Comparison of ENCODE assay signal across 6 cellular contexts in genomic region chr9:122930541-122930932, GRCh38. TPM values are rescaled to one million over a fixed set of nuclear protein-coding genes. Genes with fewer than 3 reads are reported as not detected.
DNase-seq lines count a peak whose midpoint lies in the region; ATAC-seq, FAIRE-seq and TF ChIP-seq lines count a peak whose summit lies in the region.

No MANE protein-coding gene starts in this region.

- H2AFZ ChIP-seq in OCI-LY3 (ENCODE audit: low read depth, low read length) (no peak overlapping the region), keratinocyte (ENCODE audit: control insufficient read depth, low read length) (peak overlapping the region; percentile 82)

- no peak for TF ChIP-seq EP300 in A549 (IDR thresholded peaks at IDR 0.05)

- TF ChIP-seq POLR2A in A549 (IDR thresholded peaks at IDR 0.05; ENCODE audit: low read length): no peak
- TF ChIP-seq POLR2A in erythroblast (IDR thresholded peaks at IDR 0.05; ENCODE audit: low read length): no peak

- H3K79me2 ChIP-seq in OCI-LY3 (ENCODE audit: low read length) (peaks cover 80% of the 10 kb centered on the region), keratinocyte (ENCODE audit: control insufficient read depth, insufficient read depth, low read length) (peaks cover 69% of the 10 kb centered on the region)

- H3K36me3 ChIP-seq in OCI-LY3 (replicated peaks; ENCODE audit: low read depth, low read length) (peaks cover 6% of the 10 kb centered on the region), keratinocyte (ENCODE audit: control insufficient read depth in 2 of 2, extremely low read depth in 1 of 2, insufficient read depth in 2 of 2, low read length in 2 of 2) (no peaks in the 10 kb centered on the region)

- H3K4me3 ChIP-seq in A549: peak overlapping the region; percentile 81
- peak overlapping the region; percentile 94 for H3K4me3 ChIP-seq in OCI-LY3 (ENCODE audit: low read length)
- H3K4me3 ChIP-seq in keratinocyte (ENCODE audit: control insufficient read depth in 2 of 3, extremely low read depth in 1 of 3, insufficient read depth in 2 of 3, low read depth in 1 of 3, low read length in 3 of 3): peak overlapping the region; percentile 96 to 99 (median 96)

- no peak for ATAC-seq in A549
- ATAC-seq in HG03280 (IDR thresholded peaks at IDR 0.05; ENCODE audit: unreplicated experiment): no peak
- no peak for ATAC-seq in HG03045 (IDR thresholded peaks at IDR 0.05; ENCODE audit: unreplicated experiment)

- H3K9me1 ChIP-seq in keratinocyte (ENCODE audit: control insufficient read depth, extremely low read depth, insufficient read depth, low read length): no peaks in the 10 kb centered on the region

- H4K20me1 ChIP-seq in OCI-LY3 (ENCODE audit: insufficient read depth, low read length): no peaks in the 10 kb centered on the region
- H4K20me1 ChIP-seq in keratinocyte (ENCODE audit: control insufficient read depth, extremely low read depth, insufficient read depth, low read length): no peaks in the 10 kb centered on the region

- TF ChIP-seq RAD21 in A549 (conservative IDR thresholded peaks at IDR 0.05 in 1 of 2, IDR thresholded peaks at IDR 0.05 in 1 of 2): no peak

- dilution Hi-C loops in keratinocyte (cut with MboI; ENCODE audit: extremely low pct_ligation_motif_present, low sequenced_read_pairs): no loop called here

- no peaks in the 10 kb centered on the region for H3K27me3 ChIP-seq in OCI-LY3 (ENCODE audit: low read depth, low read length)
- no peaks in the 10 kb centered on the region for H3K27me3 ChIP-seq in keratinocyte (ENCODE audit: control insufficient read depth, extremely low read depth, insufficient read depth, low read length)

- H3K9me3 ChIP-seq in A549 (no peaks in the 10 kb centered on the region), OCI-LY3 (ENCODE audit: insufficient read depth, low read length) (no peaks in the 10 kb centered on the region; the same call in 1 of the 2 replicates), keratinocyte (ENCODE audit: control insufficient read depth, low read depth, low read length) (no peaks in the 10 kb centered on the region)

- FAIRE-seq in A549 (lab: Jason Lieb, UNC) (no peak), keratinocyte (lab: Jason Lieb, UNC) (no peak)

- DNase-seq in A549 (ENCODE audit: low read depth in 1 of 2, low spot score in 1 of 2) (no peak), keratinocyte (ENCODE audit: low read depth, low spot score) (no peak), erythroblast (lab: John Stamatoyannopoulos, UW) (no peak)

- peak overlapping the region; percentile 87 for H3K9ac ChIP-seq in OCI-LY3 (ENCODE audit: low read length)
- H3K9ac ChIP-seq in keratinocyte (ENCODE audit: control insufficient read depth, extremely low read depth, insufficient read depth, low read length): peak overlapping the region; percentile 84

- 68% methylated on average over 4 of the region's 4 CpGs for WGBS in A549 (ENCODE audit: missing lambda C conversion rate)

- POLR2A ChIA-PET in A549 (lab: Yijun Ruan, JAX): interaction anchor here (1.3 to 1.6 kb wide), 3 partner anchors 10 to 26 kb away, joined by 5 to 6 read pairs (median 5); partner anchors contain the start of genes RABGAP1 and RC3H2

- H3K27ac ChIP-seq in A549 (peak overlapping the region; percentile 88 to 96), OCI-LY3 (ENCODE audit: low read length) (peak overlapping the region; percentile 82; the same call in 1 of the 2 replicates), keratinocyte (ENCODE audit: control insufficient read depth, insufficient read depth, low read length) (peak overlapping the region; percentile 80)

- CTCF ChIA-PET in A549 (lab: Yijun Ruan, JAX): interaction anchor here (1.0 to 1.2 kb wide), 3 partner anchors 10 to 57 kb away, joined by 3 to 4 read pairs (median 3); partner anchors contain the start of gene RABGAP1

- peak overlapping the region; percentile 94 for H3K4me2 ChIP-seq in A549
- H3K4me2 ChIP-seq in OCI-LY3 (ENCODE audit: low read length): peak overlapping the region; percentile 76
- peak overlapping the region; percentile 86 for H3K4me2 ChIP-seq in keratinocyte (ENCODE audit: control insufficient read depth, extremely low read depth, insufficient read depth, low read depth, low read length)

- TF ChIP-seq CTCF in A549 (IDR thresholded peaks at IDR 0.05): no peak
- TF ChIP-seq CTCF in OCI-LY3 (IDR thresholded peaks at IDR 0.05; ENCODE audit: low read depth, low read length): no peak
- TF ChIP-seq CTCF in keratinocyte (optimal IDR thresholded peaks at IDR 0.05 in 1 of 3, IDR thresholded peaks at IDR 0.05 in 1 of 3, conservative IDR thresholded peaks at IDR 0.05 in 1 of 3; ENCODE audit: extremely low read depth in 1 of 3, insufficient read depth in 2 of 3, low read length in 3 of 3): no peak

- H3K4me1 ChIP-seq in A549 (peaks cover 19% of the 10 kb centered on the region; the same call in 2 of the 3 replicates), OCI-LY3 (ENCODE audit: low read length) (peaks cover 18% of the 10 kb centered on the region), keratinocyte (ENCODE audit: control insufficient read depth, extremely low read depth, insufficient read depth, low read length) (peaks cover 12% of the 10 kb centered on the region)

TF ChIP-seq in A549, 52 proteins besides CTCF, POLR2A, EP300 and RAD21 (continues in another document):
- no peak for TF ChIP-seq SREBF2 (IDR thresholded peaks at IDR 0.05)

RNA-seq across cellular contexts. Expression of gene ZBTB26, which starts 0.8 kb away (rescaled TPM):
- polyA plus RNA-seq in A549 (2011; rRNA removed): 9.0 and 9.3 TPM in 2 replicates
- 1.4 and 1.6 TPM in 2 replicates for polyA plus RNA-seq in A549 (2012; cell fraction: cytosol; rRNA removed)
- 1.3 and 1.9 TPM in 2 replicates for polyA plus RNA-seq in A549 (2012; cell fraction: nucleus; rRNA removed)
- 3.6 to 4.3 TPM (median 4.0 TPM) in 3 replicates for polyA plus RNA-seq in A549 (2017; fragmentation: RNase III; extraction: RNeasy Plus Mini Kit Qiagen cat#74134 plus additional on column Dnase treatment)
- polyA minus RNA-seq in A549 (2011; rRNA and poly(A)+ RNA removed): 5.2 and 6.9 TPM in 2 replicates
- polyA plus RNA-seq in keratinocyte: 2.4 to 4.1 TPM (median 2.7 TPM) in 3 replicates
- polyA plus RNA-seq in keratinocyte (2011; ENCODE audit: low read depth): 0.65 TPM
- 1.1 and 2.2 TPM in 2 replicates for polyA plus RNA-seq in keratinocyte (2011; cell fraction: cytosol; rRNA removed)
- polyA plus RNA-seq in keratinocyte (2011; cell fraction: nucleus; rRNA removed): 6.1 and 7.3 TPM in 2 replicates
- polyA plus RNA-seq in keratinocyte (2012; ENCODE audit: low replicate concordance): 1.4 and 1.5 TPM in 2 replicates
- polyA minus RNA-seq in keratinocyte: 0.26 to 3.8 TPM (median 2.4 TPM) in 3 replicates
- 0.77 TPM for polyA minus RNA-seq in keratinocyte (2011; cell fraction: cytosol; rRNA and poly(A)+ RNA removed)
- 2.1 and 3.3 TPM in 2 replicates for polyA minus RNA-seq in keratinocyte (2011; cell fraction: nucleus; rRNA and poly(A)+ RNA removed)

RNA-seq across cellular contexts. Expression of gene RABGAP1, which starts 10.3 kb away (rescaled TPM):
- polyA plus RNA-seq in A549 (2011; rRNA removed) (39.9 and 52.9 TPM in 2 replicates), A549 (2017; fragmentation: RNase III; extraction: RNeasy Plus Mini Kit Qiagen cat#74134 plus additional on column Dnase treatment) (17.5 to 17.8 TPM (median 17.5 TPM) in 3 replicates), keratinocyte (32.9 to 40.6 TPM (median 34.1 TPM) in 3 replicates)
- 7.4 and 8.7 TPM in 2 replicates for polyA plus RNA-seq in A549 (2012; cell fraction: cytosol; rRNA removed)
- 8.2 and 13.5 TPM in 2 replicates for polyA plus RNA-seq in A549 (2012; cell fraction: nucleus; rRNA removed)
- polyA minus RNA-seq in A549 (2011; rRNA and poly(A)+ RNA removed): 47.0 and 62.4 TPM in 2 replicates
- 64.4 TPM for polyA plus RNA-seq in keratinocyte (2011; ENCODE audit: low read depth)
- 18.3 and 36.3 TPM in 2 replicates for polyA plus RNA-seq in keratinocyte (2011; cell fraction: cytosol; rRNA removed)
- polyA plus RNA-seq in keratinocyte (2011; cell fraction: nucleus; rRNA removed): 41.7 and 47.8 TPM in 2 replicates
- polyA plus RNA-seq in keratinocyte (2012; ENCODE audit: low replicate concordance): 21.8 and 23.2 TPM in 2 replicates
- 27.1 to 66.3 TPM (median 50.6 TPM) in 3 replicates for polyA minus RNA-seq in keratinocyte
- polyA minus RNA-seq in keratinocyte (2011; cell fraction: cytosol; rRNA and poly(A)+ RNA removed): 17.6 TPM
- 43.5 and 88.0 TPM in 2 replicates for polyA minus RNA-seq in keratinocyte (2011; cell fraction: nucleus; rRNA and poly(A)+ RNA removed)

RNA-seq across cellular contexts. Expression of gene ZBTB6, which starts 17.4 kb away (rescaled TPM):
- polyA plus RNA-seq in A549 (2011; rRNA removed): 10.0 and 10.3 TPM in 2 replicates
- 1.1 and 1.4 TPM in 2 replicates for polyA plus RNA-seq in A549 (2012; cell fraction: cytosol; rRNA removed)
- polyA plus RNA-seq in A549 (2012; cell fraction: nucleus; rRNA removed): 0.50 and 0.88 TPM in 2 replicates
- 7.7 to 9.0 TPM (median 8.9 TPM) in 3 replicates for polyA plus RNA-seq in A549 (2017; fragmentation: RNase III; extraction: RNeasy Plus Mini Kit Qiagen cat#74134 plus additional on column Dnase treatment)
- polyA minus RNA-seq in A549 (2011; rRNA and poly(A)+ RNA removed): 6.2 and 7.6 TPM in 2 replicates
- 4.9 to 7.3 TPM (median 5.7 TPM) in 3 replicates for polyA plus RNA-seq in keratinocyte
- polyA plus RNA-seq in keratinocyte (2011; ENCODE audit: low read depth): 2.5 TPM
- polyA plus RNA-seq in keratinocyte (2011; cell fraction: cytosol; rRNA removed): 2.1 and 4.8 TPM in 2 replicates
- 4.5 and 5.5 TPM in 2 replicates for polyA plus RNA-seq in keratinocyte (2011; cell fraction: nucleus; rRNA removed)
- 3.6 and 6.3 TPM in 2 replicates for polyA plus RNA-seq in keratinocyte (2012; ENCODE audit: low replicate concordance)
- 1.0 to 9.0 TPM (median 6.3 TPM) in 3 replicates for polyA minus RNA-seq in keratinocyte
- polyA minus RNA-seq in keratinocyte (2011; cell fraction: cytosol; rRNA and poly(A)+ RNA removed): 3.5 TPM
- polyA minus RNA-seq in keratinocyte (2011; cell fraction: nucleus; rRNA and poly(A)+ RNA removed): 7.1 and 12.3 TPM in 2 replicates

RNA-seq across cellular contexts. Expression of gene RC3H2, which starts 25.4 kb away (rescaled TPM):
- 42.5 and 43.6 TPM in 2 replicates for polyA plus RNA-seq in A549 (2011; rRNA removed)
- polyA plus RNA-seq in A549 (2012; cell fraction: cytosol; rRNA removed): 8.0 and 8.2 TPM in 2 replicates
- 4.2 and 5.2 TPM in 2 replicates for polyA plus RNA-seq in A549 (2012; cell fraction: nucleus; rRNA removed)
- 15.1 to 16.1 TPM (median 15.7 TPM) in 3 replicates for polyA plus RNA-seq in A549 (2017; fragmentation: RNase III; extraction: RNeasy Plus Mini Kit Qiagen cat#74134 plus additional on column Dnase treatment)
- polyA minus RNA-seq in A549 (2011; rRNA and poly(A)+ RNA removed): 73.4 and 84.9 TPM in 2 replicates
- polyA plus RNA-seq in keratinocyte: 31.0 to 35.0 TPM (median 34.2 TPM) in 3 replicates
- 15.1 TPM for polyA plus RNA-seq in keratinocyte (2011; ENCODE audit: low read depth)
- 19.9 and 37.4 TPM in 2 replicates for polyA plus RNA-seq in keratinocyte (2011; cell fraction: cytosol; rRNA removed)
- 28.8 and 32.6 TPM in 2 replicates for polyA plus RNA-seq in keratinocyte (2011; cell fraction: nucleus; rRNA removed)
- 15.4 and 23.0 TPM in 2 replicates for polyA plus RNA-seq in keratinocyte (2012; ENCODE audit: low replicate concordance)
- 30.9 to 108 TPM (median 90.8 TPM) in 3 replicates for polyA minus RNA-seq in keratinocyte
- polyA minus RNA-seq in keratinocyte (2011; cell fraction: cytosol; rRNA and poly(A)+ RNA removed): 55.1 TPM
- 53.1 and 89.8 TPM in 2 replicates for polyA minus RNA-seq in keratinocyte (2011; cell fraction: nucleus; rRNA and poly(A)+ RNA removed)
